ENCODE assay signal across 24 cellular contexts in genomic region chr15:82714026-82714425, GRCh38. TPM values are rescaled to one million over a fixed set of nuclear protein-coding genes. Genes with fewer than 3 reads are reported as not detected.
"Had no signal": no experiment of that assay in that cellular context is flagged by ENCODE, and none has a peak within 500 bp of the region (broad histone marks: within the 10 kb centered on the region; RNA-seq: fewer than 3 reads in every experiment).

No MANE protein-coding gene starts in this region.

- FAIRE-seq: colon, kidney had no signal

- H3K27ac ChIP-seq: epithelial cell of prostate, esophagus muscularis mucosa, hepatocyte, left ventricle myocardium inferior, sigmoid colon, skin epidermis, stomach, thoracic aorta had no signal

- H2AFZ ChIP-seq: hepatocyte had no signal

- H3K9me3 ChIP-seq: esophagus muscularis mucosa, left ventricle myocardium inferior, sigmoid colon, thoracic aorta had no signal

- H3K27me3 ChIP-seq: hepatocyte had no signal

- H3K36me3 ChIP-seq: esophagus muscularis mucosa, left ventricle myocardium inferior, sigmoid colon, stomach, thoracic aorta had no signal

- H3K4me2 ChIP-seq: hepatocyte had no signal

- H3K79me2 ChIP-seq: hepatocyte had no signal

- H3K4me3 ChIP-seq: esophagus muscularis mucosa, hepatocyte, left ventricle myocardium inferior, lung, sigmoid colon, skin epidermis, stomach, thoracic aorta had no signal

- DNase-seq: effector memory CD8-positive, alpha-beta T cell; head of caudate nucleus; kidney; left cardiac atrium; left ventricle myocardium inferior; mesendoderm; naive thymus-derived CD4-positive, alpha-beta T cell; nephron progenitor cell; posterior cingulate gyrus; sigmoid colon; stimulated activated CD4-positive, alpha-beta T cell treated with anti-CD3 and anti-CD28 coated beads, Interleukin-2, amount 100 ng/mL, for 24 hours; stimulated activated CD4-positive, alpha-beta T cell treated with anti-CD3 and anti-CD28 coated beads, Interleukin-4, amount 100 ng/mL, for 4 hours; stimulated activated naive B cell treated with anti-CD40 and anti-IgM and Interleukin-4, amounts not matched to agents 10 μg/mL and 1 μg/mL and 100 μg/mL, for 72 hours; stomach; substantia nigra; trophoblast cell had no signal

RNA-seq across cellular contexts. Expression of gene AP3B2, which starts 4.4 kb away (rescaled TPM):
- total RNA-seq: pulmonary artery endothelial cell had no signal
